1 cellular context compared by ENCODE assay signal in the genomic region with DNA sequence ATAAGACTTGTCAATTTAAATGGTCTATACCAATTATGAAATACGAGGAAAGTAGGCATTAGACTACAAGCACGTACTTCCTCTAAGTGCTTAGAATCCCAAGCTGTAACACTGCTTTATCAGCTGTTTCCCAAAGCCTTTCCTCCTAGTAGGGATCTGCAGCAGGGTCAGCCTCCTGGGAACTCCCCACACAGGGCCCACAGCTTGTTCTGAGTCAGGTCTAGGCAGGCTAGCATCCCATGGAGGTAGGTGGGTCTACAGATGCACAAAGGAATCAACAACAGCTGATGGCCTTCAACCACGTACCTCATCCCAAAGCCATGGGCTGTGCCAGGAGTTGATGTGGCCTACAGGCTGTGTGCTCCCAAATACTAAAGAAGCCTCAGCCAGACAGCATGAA.
TF ChIP-seq lines count a peak whose summit lies in the region.

No MANE protein-coding gene starts in this region.

TF ChIP-seq in GM23338, 12 proteins besides CTCF, POLR2A, EP300 and RAD21 (continued from another document):
- TF ChIP-seq, protein P1, sequence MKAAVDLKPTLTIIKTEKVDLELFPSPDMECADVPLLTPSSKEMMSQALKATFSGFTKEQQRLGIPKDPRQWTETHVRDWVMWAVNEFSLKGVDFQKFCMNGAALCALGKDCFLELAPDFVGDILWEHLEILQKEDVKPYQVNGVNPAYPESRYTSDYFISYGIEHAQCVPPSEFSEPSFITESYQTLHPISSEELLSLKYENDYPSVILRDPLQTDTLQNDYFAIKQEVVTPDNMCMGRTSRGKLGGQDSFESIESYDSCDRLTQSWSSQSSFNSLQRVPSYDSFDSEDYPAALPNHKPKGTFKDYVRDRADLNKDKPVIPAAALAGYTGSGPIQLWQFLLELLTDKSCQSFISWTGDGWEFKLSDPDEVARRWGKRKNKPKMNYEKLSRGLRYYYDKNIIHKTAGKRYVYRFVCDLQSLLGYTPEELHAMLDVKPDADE (IDR thresholded peaks at IDR 0.05) = no peak
